Comparison of ENCODE assay signal across 8 cellular contexts in the genomic region with DNA sequence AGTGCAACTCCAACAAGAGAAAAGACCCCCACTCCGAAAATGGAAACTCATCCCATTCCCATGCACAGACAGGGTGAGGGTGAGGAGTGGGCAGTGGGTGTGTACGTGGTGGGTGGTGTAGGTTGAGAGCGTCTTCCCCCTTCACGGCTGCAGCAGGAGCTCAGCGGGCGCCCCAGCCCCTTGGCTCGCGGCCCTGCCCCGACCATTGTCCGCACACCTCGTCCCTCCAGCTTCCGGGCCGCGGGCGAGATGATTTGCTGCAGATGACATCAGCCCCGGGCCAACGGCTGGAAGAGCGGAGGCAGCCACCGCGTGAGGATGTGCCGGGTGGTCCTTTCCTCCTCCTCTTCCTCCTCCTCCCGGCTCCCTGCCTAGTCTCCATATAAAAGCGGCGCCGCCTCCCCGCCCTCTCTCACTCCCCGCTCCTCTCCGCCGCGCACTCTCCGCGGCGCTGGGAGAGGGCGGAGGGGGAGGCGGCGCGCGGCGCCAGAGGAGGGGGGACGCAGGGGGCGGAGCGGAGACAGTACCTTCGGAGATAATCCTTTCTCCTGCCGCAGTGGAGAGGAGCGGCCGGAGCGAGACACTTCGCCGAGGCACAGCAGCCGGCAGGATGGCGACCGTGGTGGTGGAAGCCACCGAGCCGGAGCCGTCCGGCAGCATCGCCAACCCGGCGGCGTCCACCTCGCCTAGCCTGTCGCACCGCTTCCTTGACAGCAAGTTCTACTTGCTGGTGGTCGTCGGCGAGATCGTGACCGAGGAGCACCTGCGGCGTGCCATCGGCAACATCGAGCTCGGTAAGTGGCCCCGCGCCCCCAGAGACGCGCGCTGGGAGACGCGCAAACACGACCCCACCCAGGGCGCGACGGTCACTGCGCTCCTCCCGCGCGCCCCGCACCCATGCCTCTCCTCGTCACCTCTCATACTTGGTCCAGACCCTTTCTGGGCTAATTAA. TPM values are rescaled to one million over a fixed set of nuclear protein-coding genes. Genes with fewer than 3 reads are reported as not detected.
DNase-seq lines count a peak whose midpoint lies in the region; ATAC-seq, FAIRE-seq and TF ChIP-seq lines count a peak whose summit lies in the region.

A gene (plus strand): TSS at position 554 of the 952 bp plus-strand sequence. CDS start 57 bp downstream, at position 611.

- H3K27me3 Mint-ChIP-seq in activated naive CD8-positive, alpha-beta T cell treated with anti-CD3 and anti-CD28 coated beads, Interleukin-2, amount 10 ng/mL, durations not matched to agents 7 days and 5 days = peaks cover 72% of the 10 kb centered on the region
- peaks cover 5% of the 10 kb centered on the region for H3K27me3 Mint-ChIP-seq in neural crest cell (ENCODE audit: low read depth)

- ATAC-seq in activated naive CD8-positive, alpha-beta T cell treated with anti-CD3 and anti-CD28 coated beads, Interleukin-2, amount 10 ng/mL, durations not matched to agents 7 days and 5 days (ENCODE audit: low read depth) = peak; percentile 22
- ATAC-seq in GM18873 (IDR thresholded peaks at IDR 0.05; ENCODE audit: low FRiP score, unreplicated experiment) = no peak

- FAIRE-seq in GM19239 (lab: Jason Lieb, UNC) = no peak

- POLR2A ChIA-PET in activated naive CD8-positive, alpha-beta T cell treated with anti-CD3 and anti-CD28 coated beads, Interleukin-2, amount 10 ng/mL, durations not matched to agents 7 days and 5 days (lab: Charles Lee) = no interaction called here

- H3K27ac Mint-ChIP-seq in activated naive CD8-positive, alpha-beta T cell treated with anti-CD3 and anti-CD28 coated beads, Interleukin-2, amount 10 ng/mL, durations not matched to agents 7 days and 5 days = no peak within 1 kb of the TSS
- H3K27ac Mint-ChIP-seq in neural crest cell (ENCODE audit: unreplicated experiment) = peak within 1 kb of the TSS; percentile 99

- no peaks in the 10 kb centered on the region for H3K9me3 Mint-ChIP-seq in activated naive CD8-positive, alpha-beta T cell treated with anti-CD3 and anti-CD28 coated beads, Interleukin-2, amount 10 ng/mL, durations not matched to agents 7 days and 5 days
- peaks cover 10% of the 10 kb centered on the region for H3K9me3 Mint-ChIP-seq in neural crest cell

- H3K4me3 Mint-ChIP-seq in activated naive CD8-positive, alpha-beta T cell treated with anti-CD3 and anti-CD28 coated beads, Interleukin-2, amount 10 ng/mL, durations not matched to agents 7 days and 5 days = peak within 1 kb of the TSS; percentile 57
- peak within 1 kb of the TSS; percentile 96 for H3K4me3 Mint-ChIP-seq in neural crest cell

- no peak for TF ChIP-seq CTCF in neural crest cell (conservative IDR thresholded peaks at IDR 0.05)

- H3K4me1 Mint-ChIP-seq in activated naive CD8-positive, alpha-beta T cell treated with anti-CD3 and anti-CD28 coated beads, Interleukin-2, amount 10 ng/mL, durations not matched to agents 7 days and 5 days = peaks cover 3% of the 10 kb centered on the region
- H3K4me1 Mint-ChIP-seq in neural crest cell = peaks cover 44% of the 10 kb centered on the region

- DNase-seq in stimulated activated CD4-positive, alpha-beta T cell treated with anti-CD3 and anti-CD28 coated beads, Interleukin-15, amount 100 ng/mL, for 24 hours = peak; percentile 15
- DNase-seq in stimulated activated CD4-positive, alpha-beta T cell treated with anti-CD3 and anti-CD28 coated beads, Interleukin-1b, Interleukin-23, amount 100 ng/mL, for 48 hours = no peak
- DNase-seq in NCI-H2107 (lab: John Stamatoyannopoulos, UW) = peak; percentile 34
- peak; percentile 28 for DNase-seq in activated naive CD8-positive, alpha-beta T cell treated with anti-CD3 and anti-CD28 coated beads, Interleukin-2, amount 10 ng/mL, durations not matched to agents 7 days and 5 days
- DNase-seq in head of caudate nucleus = peak; percentile 28 to 92 (median 79)
- peak; percentile 80 for DNase-seq in neural crest cell (ENCODE audit: low read depth, low spot score)
- DNase-seq in GM19239 (ENCODE audit: insufficient read length, low spot score) = no peak

- intact Hi-C loops in head of caudate nucleus (cut with DNase I) = loop anchor here (5.0 kb wide), 1 partner anchor 325 kb away; no protein-coding TSS in a partner anchor

- peaks cover 1% of the 10 kb centered on the region for H3K36me3 Mint-ChIP-seq in activated naive CD8-positive, alpha-beta T cell treated with anti-CD3 and anti-CD28 coated beads, Interleukin-2, amount 10 ng/mL, durations not matched to agents 7 days and 5 days
- peaks cover 18% of the 10 kb centered on the region for H3K36me3 Mint-ChIP-seq in neural crest cell (ENCODE audit: low read depth)

RNA-seq across cellular contexts. Expression of the gene that starts here (rescaled TPM):
- total RNA-seq in activated naive CD8-positive, alpha-beta T cell treated with anti-CD3 and anti-CD28 coated beads, Interleukin-2, amount 10 ng/mL, durations not matched to agents 7 days and 5 days = not detected
- total RNA-seq in neural crest cell = 256 and 266 TPM in 2 replicates

Comparison
In these comparisons a context has a peak if more than half of its experiments do, and no peak if none do; other contexts are left out.
1. RNA of the gene that starts here (total RNA-seq): 256 to 266 TPM in neural crest cell; not detected in activated naive CD8-positive, alpha-beta T cell treated with anti-CD3 and anti-CD28 coated beads, Interleukin-2, amount 10 ng/mL, durations not matched to agents 7 days and 5 days; every median in the first group is over 100 times any median in the second.
2. DNase-seq: peak in stimulated activated CD4-positive, alpha-beta T cell treated with anti-CD3 and anti-CD28 coated beads, Interleukin-15, amount 100 ng/mL, for 24 hours (single experiment), NCI-H2107 (single experiment), head of caudate nucleus (42 of 42) and neural crest cell (single experiment); none in stimulated activated CD4-positive, alpha-beta T cell treated with anti-CD3 and anti-CD28 coated beads, Interleukin-1b, Interleukin-23, amount 100 ng/mL, for 48 hours (single experiment) and GM19239 (single experiment).
3. Peak in DNase-seq and ATAC-seq in activated naive CD8-positive, alpha-beta T cell treated with anti-CD3 and anti-CD28 coated beads, Interleukin-2, amount 10 ng/mL, durations not matched to agents 7 days and 5 days; RNA of the gene not detected or under 1 TPM.